23 cellular contexts compared by ENCODE assay signal in genomic region chr13:103081435-103081834, GRCh38. TPM values are rescaled to one million over a fixed set of nuclear protein-coding genes. Genes with fewer than 3 reads are reported as not detected.
"Had no signal": no experiment of that assay in that cellular context is flagged by ENCODE, and none has a peak within 500 bp of the region (broad histone marks: within the 10 kb centered on the region; RNA-seq: fewer than 3 reads in every experiment).

No MANE protein-coding gene starts in this region.

- H3K36me3 ChIP-seq: Peyer's patch, SJSA1 had no signal

- H3K4me1 ChIP-seq: Peyer's patch, SJSA1 had no signal

- H3K9me3 ChIP-seq: Peyer's patch, SJSA1 had no signal

- H3K27me3 ChIP-seq: Peyer's patch had no signal

- H3K4me2 ChIP-seq: PC-9 had no signal

- FAIRE-seq: HepG2 had no signal

- H3K4me3 ChIP-seq: PC-9, Peyer's patch, SJSA1, SK-N-MC had no signal

- DNase-seq: IMR-90, Karpas-422, KG1, MM.1S, NCI-H1092 treated with DMSO at 0.1 percent for 48 hours, NCI-H1436, NCI-H187, NCI-H2029 treated with DMSO at 0.1 percent for 48 hours, NCI-H2171 treated with DMSO at 0.1 percent for 48 hours, NCI-H2227 treated with DMSO at 0.1 percent for 48 hours, NCI-H524, NCI-H526 treated with DMSO at 0.1 percent for 48 hours, NCI-H774, Peyer's patch, Right ventricle myocardium superior, SIG-M5 had no signal

- ATAC-seq: HepG2 had no signal

- H3K27ac ChIP-seq: PC-9, Peyer's patch, SJSA1, SK-N-MC had no signal

- H2AFZ ChIP-seq: PC-9 had no signal

RNA-seq across cellular contexts. Expression of gene SLC10A2, which starts 15.2 kb away (rescaled TPM):
- total RNA-seq: HepG2, HT1080, IMR-90, NCI-H460, PC-9, Right ventricle myocardium superior, RPMI7951, SJSA1 had no signal
- polyA plus RNA-seq: HepG2, IMR-90 had no signal
